ENCODE assay signal across 15 cellular contexts in the genomic region with DNA sequence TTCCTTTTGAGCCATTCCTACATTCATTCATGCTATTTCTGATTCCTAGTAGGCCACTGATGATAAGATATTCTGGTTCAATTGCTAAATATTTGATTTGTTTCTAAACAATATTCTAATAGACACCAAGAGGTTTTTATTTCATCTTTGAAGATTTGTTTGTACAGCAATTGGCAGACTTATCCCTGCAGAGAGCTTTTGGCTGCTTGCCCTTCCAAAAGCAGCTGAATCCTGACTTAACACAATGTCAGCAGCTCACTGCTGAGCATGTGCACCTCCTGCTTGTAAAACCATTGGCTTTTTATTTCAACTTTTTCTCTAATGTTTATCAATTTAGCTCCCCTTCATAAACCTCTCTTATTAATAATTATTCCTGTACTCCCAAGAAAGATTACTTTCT. TPM values are rescaled to one million over a fixed set of nuclear protein-coding genes. Genes with fewer than 3 reads are reported as not detected.
DNase-seq lines count a peak whose midpoint lies in the region; ATAC-seq, FAIRE-seq and TF ChIP-seq lines count a peak whose summit lies in the region.
"Had no signal": no experiment of that assay in that cellular context is flagged by ENCODE, and none has a peak within 500 bp of the region (broad histone marks: within the 10 kb centered on the region; RNA-seq: fewer than 3 reads in every experiment).

No MANE protein-coding gene starts in this region.

- H3K27me3 ChIP-seq in astrocyte (ENCODE audit: insufficient read depth, low read length) (no peaks in the 10 kb centered on the region), A673 (replicated peaks; ENCODE audit: insufficient read depth, low read depth, low read length, poor library complexity) (no peaks in the 10 kb centered on the region)
- H3K27me3 ChIP-seq: BLaER1, gastroesophageal sphincter had no signal

- H3K4me3 ChIP-seq in astrocyte (ENCODE audit: insufficient read depth, low read depth, low read length) = no peak overlapping the region
- H3K4me3 ChIP-seq in A673 (ENCODE audit: low read depth, low read length, poor library complexity, severe bottlenecking) = no peak overlapping the region
- H3K4me3 ChIP-seq: BLaER1, gastroesophageal sphincter had no signal

- peaks cover 1% of the 10 kb centered on the region for H3K4me1 Mint-ChIP-seq in astrocyte (ENCODE audit: low read depth, unreplicated experiment)
- H3K4me1 Mint-ChIP-seq: activated B cell treated with CpG ODN at 0.5 μM for 24 hours, memory B cell had no signal

- H2AFZ ChIP-seq in astrocyte (ENCODE audit: low read depth, low read length) = no peak overlapping the region

- no peak overlapping the region for H3K9ac ChIP-seq in astrocyte (ENCODE audit: low read length)
- H3K9ac ChIP-seq: BLaER1 had no signal

- H3K4me2 ChIP-seq in astrocyte (ENCODE audit: low read length) = no peak overlapping the region
- H3K4me2 ChIP-seq: BLaER1 had no signal

- no peak overlapping the region for H3K4me3 Mint-ChIP-seq in astrocyte (ENCODE audit: unreplicated experiment)
- H3K4me3 Mint-ChIP-seq: activated B cell treated with CpG ODN at 0.5 μM for 24 hours; activated T-helper 1 cell treated with anti-CD3 and anti-CD28 coated beads, Interleukin-12 subunit alpha, Interleukin-12 subunit beta, Interleukin-2, Interleukin-4 antibody, amounts not matched to agents 30 ng/mL and 10 ng/mL and 1 ng/mL, durations not matched to agents 14 hours and 24 hours and 36 hours; memory B cell had no signal

- BruUV-seq in A673 (replicated peaks; lab: Mats Ljungman, UMichigan) = no TSS peak

- no peak for ATAC-seq in HG03175 (IDR thresholded peaks at IDR 0.05; ENCODE audit: unreplicated experiment)
- ATAC-seq: gastroesophageal sphincter had no signal

- H3K27me3 Mint-ChIP-seq in astrocyte (ENCODE audit: low read depth, unreplicated experiment) = no peaks in the 10 kb centered on the region

- TF ChIP-seq CTCF in astrocyte (IDR thresholded peaks at IDR 0.05; ENCODE audit: insufficient read depth, low read depth, low read length) (no peak), A673 (conservative IDR thresholded peaks at IDR 0.05; ENCODE audit: low read depth, low read length) (no peak)

- H3K4me1 ChIP-seq in astrocyte (ENCODE audit: insufficient read depth, low read length) = no peaks in the 10 kb centered on the region
- H3K4me1 ChIP-seq in A673 (ENCODE audit: insufficient read depth, low read length, poor library complexity, severe bottlenecking) = no peaks in the 10 kb centered on the region
- H3K4me1 ChIP-seq: BLaER1 had no signal

- no peak for FAIRE-seq in astrocyte (lab: Jason Lieb, UNC)

- intact Hi-C loops in A673 (cut with micrococcal nuclease; ENCODE audit: unreplicated experiment) = no loop called here

- H3K9me3 Mint-ChIP-seq in astrocyte (ENCODE audit: unreplicated experiment) = no peaks in the 10 kb centered on the region
- H3K9me3 Mint-ChIP-seq: activated B cell treated with CpG ODN at 0.5 μM for 24 hours; activated T-helper 1 cell treated with anti-CD3 and anti-CD28 coated beads, Interleukin-12 subunit alpha, Interleukin-12 subunit beta, Interleukin-2, Interleukin-4 antibody, amounts not matched to agents 30 ng/mL and 10 ng/mL and 1 ng/mL, durations not matched to agents 14 hours and 24 hours and 36 hours; memory B cell had no signal

- H3K27ac Mint-ChIP-seq in astrocyte (ENCODE audit: unreplicated experiment) = no peak overlapping the region
- H3K27ac Mint-ChIP-seq: activated B cell treated with CpG ODN at 0.5 μM for 24 hours; activated T-helper 1 cell treated with anti-CD3 and anti-CD28 coated beads, Interleukin-12 subunit alpha, Interleukin-12 subunit beta, Interleukin-2, Interleukin-4 antibody, amounts not matched to agents 30 ng/mL and 10 ng/mL and 1 ng/mL, durations not matched to agents 14 hours and 24 hours and 36 hours; memory B cell had no signal

- CTCF ChIA-PET in A673 (lab: Charles Lee) = no interaction called here

- H3K9me3 ChIP-seq in astrocyte (ENCODE audit: insufficient read depth, low read depth, low read length) (no peaks in the 10 kb centered on the region), A673 (ENCODE audit: low read depth, low read length, poor library complexity, severe bottlenecking) (no peaks in the 10 kb centered on the region)
- H3K9me3 ChIP-seq: BLaER1, gastroesophageal sphincter had no signal

- H4K20me1 ChIP-seq in astrocyte (ENCODE audit: insufficient read depth, low read length) = no peaks in the 10 kb centered on the region
- H4K20me1 ChIP-seq: BLaER1 had no signal

- no peaks in the 10 kb centered on the region for H3K36me3 Mint-ChIP-seq in astrocyte (ENCODE audit: low read depth, unreplicated experiment)
- H3K36me3 Mint-ChIP-seq: memory B cell had no signal

- H3K36me3 ChIP-seq in astrocyte (ENCODE audit: insufficient read depth, low read length) (no peaks in the 10 kb centered on the region), A673 (ENCODE audit: insufficient read depth, low read length, poor library complexity, severe bottlenecking) (no peaks in the 10 kb centered on the region)
- H3K36me3 ChIP-seq: BLaER1, gastroesophageal sphincter had no signal

- H3K27ac ChIP-seq in astrocyte (ENCODE audit: low read depth, low read length) (no peak overlapping the region), A673 (ENCODE audit: low read depth, low read length, poor library complexity, severe bottlenecking) (no peak overlapping the region)
- H3K27ac ChIP-seq: BLaER1, gastroesophageal sphincter had no signal

- no peaks in the 10 kb centered on the region for H3K79me2 ChIP-seq in astrocyte (ENCODE audit: insufficient read depth, low read length)

- DNase-seq in DMS 273 treated with DMSO at 0.1 percent for 48 hours (lab: John Stamatoyannopoulos, UW) (peak; percentile 30), NCI-H2029 (lab: John Stamatoyannopoulos, UW) (peak; percentile 67), astrocyte (ENCODE audit: low read depth) (peak; percentile 11), iris pigment epithelial cell (ENCODE audit: low read depth) (peak; percentile 44), AG08396 (ENCODE audit: low spot score) (no peak), retina (no peak), A673 (ENCODE audit: low spot score) (no peak)
- DNase-seq: activated B cell treated with CpG ODN at 0.5 μM for 24 hours; central memory CD4-positive, alpha-beta T cell; NCI-H1048 had no signal

- POLR2A ChIA-PET in A673 (lab: Charles Lee; ENCODE audit: low non-redundant PET) = no interaction called here

RNA-seq across cellular contexts. Expression of a gene that starts 45.3 kb away (rescaled TPM):
- 0.17 and 0.34 TPM in 2 replicates for total RNA-seq in astrocyte
- total RNA-seq in A673 (2021) = 0.11 and 0.28 TPM in 2 replicates
- total RNA-seq: activated T-helper 1 cell treated with anti-CD3 and anti-CD28 coated beads, Interleukin-12 subunit alpha, Interleukin-12 subunit beta, Interleukin-2, Interleukin-4 antibody, amounts not matched to agents 30 ng/mL and 10 ng/mL and 1 ng/mL, durations not matched to agents 14 hours and 24 hours and 36 hours had no signal

Comparison
In these comparisons a context has a peak if more than half of its experiments do, and no peak if none do; other contexts are left out.
1. DNase-seq: peak in DMS 273 treated with DMSO at 0.1 percent for 48 hours (single experiment), NCI-H2029 (single experiment), astrocyte (single experiment) and iris pigment epithelial cell (single experiment); none in AG08396 (single experiment), retina (single experiment) and A673 (single experiment).